ENCODE assay signal across 1 cellular context in genomic region chr2:80312282-80312839, GRCh38.
TF ChIP-seq lines count a peak whose summit lies in the region.

No MANE protein-coding gene starts in this region.

TF ChIP-seq in K562, 482 proteins besides CTCF, POLR2A, EP300 and RAD21 (continued from another document):
- TF ChIP-seq ZNF766 (CRISPR knock-in tag; conservative IDR thresholded peaks at IDR 0.05) (0 out of 2 replicates have a peak, but pooled peaks have one; percentile 37), ARID3B (CRISPR knock-in tag; IDR thresholded peaks at IDR 0.05; ENCODE audit: borderline replicate concordance) (no peak), STAG1 (CRISPR knock-in tag; IDR thresholded peaks at IDR 0.05; ENCODE audit: borderline replicate concordance) (no peak), FOS (IDR thresholded peaks at IDR 0.05; ENCODE audit: extremely low read depth, insufficient read length) (no peak), ELF1 (tag; IDR thresholded peaks at IDR 0.05) (peak; percentile 72), ATF3 (IDR thresholded peaks at IDR 0.05) (peak; percentile 87), ATF3 (CRISPR knock-in tag; conservative IDR thresholded peaks at IDR 0.05) (no peak), ELF4 (CRISPR knock-in tag; IDR thresholded peaks at IDR 0.05) (peak; percentile 81; the same call in 1 of the 2 replicates), POLR2G (IDR thresholded peaks at IDR 0.05; ENCODE audit: low read depth, low read length) (no peak), GABPB1 (CRISPR knock-in tag; IDR thresholded peaks at IDR 0.05) (no peak), RAD51 (IDR thresholded peaks at IDR 0.05; ENCODE audit: borderline replicate concordance, low read depth) (peak; percentile 54), SMARCE1 (IDR thresholded peaks at IDR 0.05) (peak; percentile 91), ZNF436 (CRISPR knock-in tag; IDR thresholded peaks at IDR 0.05) (no peak)
